8 cellular contexts compared by ENCODE assay signal in genomic region chr5:115209279-115209678, GRCh38. TPM values are rescaled to one million over a fixed set of nuclear protein-coding genes. Genes with fewer than 3 reads are reported as not detected.
DNase-seq lines count a peak whose midpoint lies in the region; ATAC-seq and TF ChIP-seq lines count a peak whose summit lies in the region.
"Had no signal": no experiment of that assay in that cellular context is flagged by ENCODE, and none has a peak within 500 bp of the region (broad histone marks: within the 10 kb centered on the region; RNA-seq: fewer than 3 reads in every experiment).

No MANE protein-coding gene starts in this region.

- H3K36me3 ChIP-seq in GM23338 (ENCODE audit: insufficient read depth) = no peaks in the 10 kb centered on the region; the same call in 1 of the 2 replicates

- no peaks in the 10 kb centered on the region for H4K20me1 ChIP-seq in GM23338 (replicated peaks; ENCODE audit: insufficient read depth)

- TF ChIP-seq CTCF in GM23338 (conservative IDR thresholded peaks at IDR 0.05; ENCODE audit: low read depth in 2 of 2) = no peak

- intact Hi-C loops in cardiac septum (cut with DNase I) = no loop called here

- no peaks in the 10 kb centered on the region for H3K4me1 Mint-ChIP-seq in GM23338

- DNase-seq in GM19238 (ENCODE audit: insufficient read length, low spot score) = peak; percentile 37
- DNase-seq in SKM-1 (lab: John Stamatoyannopoulos, UW; ENCODE audit: unreplicated experiment) = peak; percentile 94
- peak; percentile 75 for DNase-seq in cardiac septum (ENCODE audit: low spot score)
- peak; percentile 42 for DNase-seq in stimulated activated naive CD8-positive, alpha-beta T cell treated with anti-CD3 and anti-CD28 coated beads, Interleukin-15, Interleukin-2, amounts not matched to agents 100 U/mL and 50 U/mL, for 24 hours
- no peak for DNase-seq in GM23338 (ENCODE audit: low spot score)
- no peak for DNase-seq in HCEC 1CT

- H3F3A ChIP-seq in GM23338 (replicated peaks; ENCODE audit: low read depth) = no peaks in the 10 kb centered on the region

- H2AFZ ChIP-seq in GM23338 = no peak overlapping the region

- no peaks in the 10 kb centered on the region for H3K9me3 Mint-ChIP-seq in GM23338

- no peaks in the 10 kb centered on the region for H3K27me3 Mint-ChIP-seq in GM23338 (ENCODE audit: insufficient read depth, low read depth, poor library complexity)

- H3K27ac ChIP-seq in GM23338 (ENCODE audit: low read depth) = no peak overlapping the region

- H3K4me2 ChIP-seq in GM23338 = no peak overlapping the region

- H3K4me1 ChIP-seq in GM23338 (ENCODE audit: insufficient read depth) = no peaks in the 10 kb centered on the region

- no peak overlapping the region for H3K4me3 ChIP-seq in GM23338

- no peaks in the 10 kb centered on the region; the same call in 2 of the 3 replicates for H3K36me3 Mint-ChIP-seq in GM23338 (ENCODE audit: low read depth)

- H3K9me2 ChIP-seq in GM23338 (ENCODE audit: insufficient read depth) = no peaks in the 10 kb centered on the region

- no peak overlapping the region for H3K27ac Mint-ChIP-seq in GM23338

- no peaks in the 10 kb centered on the region for H3K79me2 ChIP-seq in GM23338 (replicated peaks; ENCODE audit: insufficient read depth)

- ATAC-seq in HG02970 (IDR thresholded peaks at IDR 0.05; ENCODE audit: low FRiP score, unreplicated experiment) (peak; percentile 100), GM23338 (no peak)
- ATAC-seq in stimulated activated naive CD8-positive, alpha-beta T cell treated with anti-CD3 and anti-CD28 coated beads, Interleukin-15, Interleukin-2, amounts not matched to agents 100 U/mL and 50 U/mL, for 24 hours = peak; percentile 99
- ATAC-seq: Panc1 had no signal

- H3K4me3 Mint-ChIP-seq in GM23338 = no peak overlapping the region

- no peaks in the 10 kb centered on the region for H3K27me3 ChIP-seq in GM23338 (ENCODE audit: insufficient read depth)

TF ChIP-seq in GM23338, 12 proteins besides CTCF, POLR2A, EP300 and RAD21 (continues in another document):
- TF ChIP-seq, protein P1, sequence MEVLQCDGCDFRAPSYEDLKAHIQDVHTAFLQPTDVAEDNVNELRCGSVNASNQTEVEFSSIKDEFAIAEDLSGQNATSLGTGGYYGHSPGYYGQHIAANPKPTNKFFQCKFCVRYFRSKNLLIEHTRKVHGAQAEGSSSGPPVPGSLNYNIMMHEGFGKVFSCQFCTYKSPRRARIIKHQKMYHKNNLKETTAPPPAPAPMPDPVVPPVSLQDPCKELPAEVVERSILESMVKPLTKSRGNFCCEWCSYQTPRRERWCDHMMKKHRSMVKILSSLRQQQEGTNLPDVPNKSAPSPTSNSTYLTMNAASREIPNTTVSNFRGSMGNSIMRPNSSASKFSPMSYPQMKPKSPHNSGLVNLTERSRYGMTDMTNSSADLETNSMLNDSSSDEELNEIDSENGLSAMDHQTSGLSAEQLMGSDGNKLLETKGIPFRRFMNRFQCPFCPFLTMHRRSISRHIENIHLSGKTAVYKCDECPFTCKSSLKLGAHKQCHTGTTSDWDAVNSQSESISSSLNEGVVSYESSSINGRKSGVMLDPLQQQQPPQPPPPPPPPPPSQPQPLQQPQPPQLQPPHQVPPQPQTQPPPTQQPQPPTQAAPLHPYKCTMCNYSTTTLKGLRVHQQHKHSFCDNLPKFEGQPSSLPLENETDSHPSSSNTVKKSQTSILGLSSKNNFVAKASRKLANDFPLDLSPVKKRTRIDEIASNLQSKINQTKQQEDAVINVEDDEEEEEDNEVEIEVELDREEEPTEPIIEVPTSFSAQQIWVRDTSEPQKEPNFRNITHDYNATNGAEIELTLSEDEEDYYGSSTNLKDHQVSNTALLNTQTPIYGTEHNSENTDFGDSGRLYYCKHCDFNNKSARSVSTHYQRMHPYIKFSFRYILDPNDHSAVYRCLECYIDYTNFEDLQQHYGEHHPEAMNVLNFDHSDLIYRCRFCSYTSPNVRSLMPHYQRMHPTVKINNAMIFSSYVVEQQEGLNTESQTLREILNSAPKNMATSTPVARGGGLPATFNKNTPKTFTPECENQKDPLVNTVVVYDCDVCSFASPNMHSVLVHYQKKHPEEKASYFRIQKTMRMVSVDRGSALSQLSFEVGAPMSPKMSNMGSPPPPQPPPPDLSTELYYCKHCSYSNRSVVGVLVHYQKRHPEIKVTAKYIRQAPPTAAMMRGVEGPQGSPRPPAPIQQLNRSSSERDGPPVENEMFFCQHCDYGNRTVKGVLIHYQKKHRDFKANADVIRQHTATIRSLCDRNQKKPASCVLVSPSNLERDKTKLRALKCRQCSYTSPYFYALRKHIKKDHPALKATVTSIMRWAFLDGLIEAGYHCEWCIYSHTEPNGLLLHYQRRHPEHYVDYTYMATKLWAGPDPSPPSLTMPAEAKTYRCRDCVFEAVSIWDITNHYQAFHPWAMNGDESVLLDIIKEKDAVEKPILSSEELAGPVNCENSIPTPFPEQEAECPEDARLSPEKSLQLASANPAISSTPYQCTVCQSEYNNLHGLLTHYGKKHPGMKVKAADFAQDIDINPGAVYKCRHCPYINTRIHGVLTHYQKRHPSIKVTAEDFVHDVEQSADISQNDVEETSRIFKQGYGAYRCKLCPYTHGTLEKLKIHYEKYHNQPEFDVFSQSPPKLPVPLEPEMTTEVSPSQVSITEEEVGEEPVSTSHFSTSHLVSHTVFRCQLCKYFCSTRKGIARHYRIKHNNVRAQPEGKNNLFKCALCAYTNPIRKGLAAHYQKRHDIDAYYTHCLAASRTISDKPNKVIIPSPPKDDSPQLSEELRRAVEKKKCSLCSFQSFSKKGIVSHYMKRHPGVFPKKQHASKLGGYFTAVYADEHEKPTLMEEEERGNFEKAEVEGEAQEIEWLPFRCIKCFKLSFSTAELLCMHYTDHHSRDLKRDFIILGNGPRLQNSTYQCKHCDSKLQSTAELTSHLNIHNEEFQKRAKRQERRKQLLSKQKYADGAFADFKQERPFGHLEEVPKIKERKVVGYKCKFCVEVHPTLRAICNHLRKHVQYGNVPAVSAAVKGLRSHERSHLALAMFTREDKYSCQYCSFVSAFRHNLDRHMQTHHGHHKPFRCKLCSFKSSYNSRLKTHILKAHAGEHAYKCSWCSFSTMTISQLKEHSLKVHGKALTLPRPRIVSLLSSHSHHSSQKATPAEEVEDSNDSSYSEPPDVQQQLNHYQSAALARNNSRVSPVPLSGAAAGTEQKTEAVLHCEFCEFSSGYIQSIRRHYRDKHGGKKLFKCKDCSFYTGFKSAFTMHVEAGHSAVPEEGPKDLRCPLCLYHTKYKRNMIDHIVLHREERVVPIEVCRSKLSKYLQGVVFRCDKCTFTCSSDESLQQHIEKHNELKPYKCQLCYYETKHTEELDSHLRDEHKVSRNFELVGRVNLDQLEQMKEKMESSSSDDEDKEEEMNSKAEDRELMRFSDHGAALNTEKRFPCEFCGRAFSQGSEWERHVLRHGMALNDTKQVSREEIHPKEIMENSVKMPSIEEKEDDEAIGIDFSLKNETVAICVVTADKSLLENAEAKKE (CRISPR knock-in tag; IDR thresholded peaks at IDR 0.05) = no peak
- TF ChIP-seq EZH2phosphoT487 (IDR thresholded peaks at IDR 0.05; ENCODE audit: unreplicated experiment) = no peak
- TF ChIP-seq, protein P2, sequence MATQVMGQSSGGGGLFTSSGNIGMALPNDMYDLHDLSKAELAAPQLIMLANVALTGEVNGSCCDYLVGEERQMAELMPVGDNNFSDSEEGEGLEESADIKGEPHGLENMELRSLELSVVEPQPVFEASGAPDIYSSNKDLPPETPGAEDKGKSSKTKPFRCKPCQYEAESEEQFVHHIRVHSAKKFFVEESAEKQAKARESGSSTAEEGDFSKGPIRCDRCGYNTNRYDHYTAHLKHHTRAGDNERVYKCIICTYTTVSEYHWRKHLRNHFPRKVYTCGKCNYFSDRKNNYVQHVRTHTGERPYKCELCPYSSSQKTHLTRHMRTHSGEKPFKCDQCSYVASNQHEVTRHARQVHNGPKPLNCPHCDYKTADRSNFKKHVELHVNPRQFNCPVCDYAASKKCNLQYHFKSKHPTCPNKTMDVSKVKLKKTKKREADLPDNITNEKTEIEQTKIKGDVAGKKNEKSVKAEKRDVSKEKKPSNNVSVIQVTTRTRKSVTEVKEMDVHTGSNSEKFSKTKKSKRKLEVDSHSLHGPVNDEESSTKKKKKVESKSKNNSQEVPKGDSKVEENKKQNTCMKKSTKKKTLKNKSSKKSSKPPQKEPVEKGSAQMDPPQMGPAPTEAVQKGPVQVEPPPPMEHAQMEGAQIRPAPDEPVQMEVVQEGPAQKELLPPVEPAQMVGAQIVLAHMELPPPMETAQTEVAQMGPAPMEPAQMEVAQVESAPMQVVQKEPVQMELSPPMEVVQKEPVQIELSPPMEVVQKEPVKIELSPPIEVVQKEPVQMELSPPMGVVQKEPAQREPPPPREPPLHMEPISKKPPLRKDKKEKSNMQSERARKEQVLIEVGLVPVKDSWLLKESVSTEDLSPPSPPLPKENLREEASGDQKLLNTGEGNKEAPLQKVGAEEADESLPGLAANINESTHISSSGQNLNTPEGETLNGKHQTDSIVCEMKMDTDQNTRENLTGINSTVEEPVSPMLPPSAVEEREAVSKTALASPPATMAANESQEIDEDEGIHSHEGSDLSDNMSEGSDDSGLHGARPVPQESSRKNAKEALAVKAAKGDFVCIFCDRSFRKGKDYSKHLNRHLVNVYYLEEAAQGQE (IDR thresholded peaks at IDR 0.05; ENCODE audit: unreplicated experiment) = no peak
- no peak for TF ChIP-seq JUNB (IDR thresholded peaks at IDR 0.05; ENCODE audit: unreplicated experiment)
- no peak for TF ChIP-seq NANOG (IDR thresholded peaks at IDR 0.05; ENCODE audit: borderline replicate concordance)
- no peak for TF ChIP-seq EZH2 (IDR thresholded peaks at IDR 0.05; ENCODE audit: low read depth, unreplicated experiment)
- no peak for TF ChIP-seq ETS1 (IDR thresholded peaks at IDR 0.05)
- TF ChIP-seq CREB1 (CRISPR knock-in tag; IDR thresholded peaks at IDR 0.05; ENCODE audit: low read depth) = no peak
- TF ChIP-seq POLR2AphosphoS5 (IDR thresholded peaks at IDR 0.05; ENCODE audit: low read depth) = no peak
- no peak for TF ChIP-seq ZNF114 (CRISPR knock-in tag; IDR thresholded peaks at IDR 0.05)
- TF ChIP-seq STAT1 (IDR thresholded peaks at IDR 0.05; ENCODE audit: unreplicated experiment) = no peak

RNA-seq across cellular contexts. Expression of gene TRIM36, which starts 39.6 kb away (rescaled TPM):
- total RNA-seq in cardiac septum = 0.75 TPM
- total RNA-seq in GM23338 (2014; rRNA removed; shearing (Covaris generic)) = 10.1 and 14.1 TPM in 2 replicates
- polyA plus RNA-seq in GM23338 (2016; fragmentation: Nextera tagmentation; extraction: Ambion mirVana) = 4.3 and 4.4 TPM in 2 replicates

RNA-seq across cellular contexts. Expression of gene PGGT1B, which starts 53.4 kb away (rescaled TPM):
- total RNA-seq in cardiac septum = 24.7 TPM
- 12.9 and 13.0 TPM in 2 replicates for total RNA-seq in GM23338 (2014; rRNA removed; shearing (Covaris generic))
- polyA plus RNA-seq in GM23338 (2016; fragmentation: Nextera tagmentation; extraction: Ambion mirVana) = 6.4 and 8.6 TPM in 2 replicates

Comparison
In these comparisons a context has a peak if more than half of its experiments do, and no peak if none do; other contexts are left out.
1. DNase-seq: peak in GM19238 (single experiment), SKM-1 (single experiment), cardiac septum (single experiment) and stimulated activated naive CD8-positive, alpha-beta T cell treated with anti-CD3 and anti-CD28 coated beads, Interleukin-15, Interleukin-2, amounts not matched to agents 100 U/mL and 50 U/mL, for 24 hours (single experiment); none in GM23338 (single experiment) and HCEC 1CT (single experiment).